In the genomic region with DNA sequence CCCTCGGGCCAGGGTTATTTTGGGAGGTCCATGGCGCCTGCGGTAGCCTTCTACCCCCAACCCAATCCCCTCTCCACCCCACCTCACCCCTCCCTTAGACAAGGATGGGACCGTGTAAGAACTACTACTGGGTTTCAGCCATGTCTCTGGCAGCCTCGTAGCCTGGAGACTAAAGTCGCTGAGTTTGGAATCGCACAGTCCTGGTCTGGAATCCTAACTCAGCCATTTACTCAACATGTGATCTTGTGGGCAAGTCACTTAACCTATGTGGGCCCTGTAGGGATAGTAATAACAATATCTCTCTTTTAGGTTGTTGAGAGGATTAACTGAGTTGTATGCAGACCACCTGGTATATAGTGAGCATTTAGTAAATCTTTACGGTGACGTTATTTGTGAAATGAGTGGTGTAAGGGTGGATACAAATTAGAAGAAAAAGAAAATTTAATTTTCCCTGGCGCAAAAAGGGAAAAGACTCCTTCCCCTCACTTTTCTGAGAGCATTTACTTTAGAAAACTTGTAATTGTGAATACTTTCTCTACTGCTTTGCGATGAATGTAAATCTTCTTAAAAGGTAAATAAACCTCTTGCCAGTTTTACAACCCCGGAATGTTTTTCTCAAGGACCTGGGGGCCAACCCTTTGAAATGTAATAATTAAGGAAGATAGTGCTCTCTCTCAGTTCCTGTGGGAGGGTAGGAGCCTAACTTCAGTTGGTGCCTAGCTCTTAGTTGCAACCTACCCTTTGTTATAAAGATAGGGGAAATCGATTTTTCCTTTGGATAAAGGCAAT, we compare ENCODE assay signal across 8 cellular contexts. TPM values are rescaled to one million over a fixed set of nuclear protein-coding genes. Genes with fewer than 3 reads are reported as not detected.
DNase-seq lines count a peak whose midpoint lies in the region; ATAC-seq, FAIRE-seq and TF ChIP-seq lines count a peak whose summit lies in the region.

No MANE protein-coding gene starts in this region.

- H3K4me3 ChIP-seq in OCI-LY3 (ENCODE audit: low read length) (peak overlapping the region; percentile 93), endothelial cell of umbilical vein (replicated peaks in 1 of 3; ENCODE audit: insufficient read depth in 1 of 3, low read depth in 1 of 3, low read length in 3 of 3) (peak overlapping the region; percentile 45 to 85 (median 63))

- H3K4me2 ChIP-seq in OCI-LY3 (ENCODE audit: low read length) (peak overlapping the region; percentile 99), endothelial cell of umbilical vein (ENCODE audit: insufficient read depth, low read length) (peak overlapping the region; percentile 77)

- FAIRE-seq in endothelial cell of umbilical vein (lab: Jason Lieb, UNC): peak; percentile 12

- dilution Hi-C loops in endothelial cell of umbilical vein (cut with MboI; ENCODE audit: extremely low pct_ligation_motif_present, low sequenced_read_pairs): no loop called here

- CTCF ChIA-PET in activated naive CD4-positive, alpha-beta T cell treated with anti-CD3 and anti-CD28 coated beads, Interleukin-2, amount 10 ng/mL, durations not matched to agents 7 days and 5 days (lab: Charles Lee): interaction anchor here (1.0 kb wide), 1 partner anchor 51 kb away, joined by 3 read pairs; no protein-coding TSS in a partner anchor
- CTCF ChIA-PET in endothelial cell of umbilical vein (lab: Charles Lee): interaction anchor here (0.6 to 1.5 kb wide), 7 partner anchors 9 to 122 kb away, joined by 3 to 7 read pairs (median 3); a partner anchor contains a TSS
- CTCF ChIA-PET in GM10248 (lab: Yijun Ruan, JAX): interaction anchor here (0.6 to 2.1 kb wide), 7 partner anchors 10 to 120 kb away, joined by 3 to 7 read pairs (median 3); a partner anchor contains a TSS

- peak overlapping the region; percentile 94 for H3K27ac Mint-ChIP-seq in activated naive CD4-positive, alpha-beta T cell treated with anti-CD3 and anti-CD28 coated beads, Interleukin-2, amount 10 ng/mL, durations not matched to agents 7 days and 5 days
- H3K27ac Mint-ChIP-seq in naive thymus-derived CD8-positive, alpha-beta T cell: peak overlapping the region; percentile 95 to 99 (median 98)

- H3K9me3 Mint-ChIP-seq in activated naive CD4-positive, alpha-beta T cell treated with anti-CD3 and anti-CD28 coated beads, Interleukin-2, amount 10 ng/mL, durations not matched to agents 7 days and 5 days: no peaks in the 10 kb centered on the region
- H3K9me3 Mint-ChIP-seq in naive thymus-derived CD8-positive, alpha-beta T cell: no peaks in the 10 kb centered on the region

- DNase-seq in activated naive CD4-positive, alpha-beta T cell treated with anti-CD3 and anti-CD28 coated beads, Interleukin-2, amount 10 ng/mL, durations not matched to agents 7 days and 5 days: no peak
- no peak for DNase-seq in activated naive CD4-positive, alpha-beta T cell treated with Interleukin-2 at 50 U/mL for 16 hours
- no peak for DNase-seq in endothelial cell of umbilical vein (ENCODE audit: low read depth, low spot score)
- DNase-seq in naive thymus-derived CD8-positive, alpha-beta T cell: no peak
- no peak for DNase-seq in GM10248 (ENCODE audit: extremely low spot score)
- DNase-seq in NCI-H526 treated with DMSO at 0.1 percent for 48 hours (lab: John Stamatoyannopoulos, UW): no peak

- H4K20me1 ChIP-seq in OCI-LY3 (ENCODE audit: insufficient read depth, low read length) (no peaks in the 10 kb centered on the region), endothelial cell of umbilical vein (replicated peaks; ENCODE audit: control insufficient read depth, extremely low read depth, insufficient read depth, low read length) (no peaks in the 10 kb centered on the region)

- POLR2A ChIA-PET in endothelial cell of umbilical vein (lab: Charles Lee): interaction anchor here (1.1 kb wide), 1 partner anchor 14 kb away, joined by 7 read pairs; a partner anchor contains a TSS
- POLR2A ChIA-PET in naive thymus-derived CD8-positive, alpha-beta T cell (lab: Charles Lee): interaction anchor here (0.6 to 2.0 kb wide), 7 partner anchors 10 to 1227 kb away, joined by 3 to 35 read pairs (median 4); a partner anchor contains a TSS
- POLR2A ChIA-PET in GM10248 (lab: Yijun Ruan, JAX): interaction anchor here (0.6 to 1.0 kb wide), 7 partner anchors 13 to 1010 kb away, joined by 3 to 9 read pairs (median 6); a partner anchor contains a TSS

- H3K9me1 ChIP-seq in endothelial cell of umbilical vein (replicated peaks; ENCODE audit: control insufficient read depth, extremely low read depth, insufficient read depth, low read length): no peaks in the 10 kb centered on the region

- ATAC-seq in HG03066 (IDR thresholded peaks at IDR 0.05; ENCODE audit: low read depth, unreplicated experiment): peak; percentile 34
- peak; percentile 67 to 68 for ATAC-seq in naive thymus-derived CD8-positive, alpha-beta T cell

- H3K4me1 Mint-ChIP-seq in activated naive CD4-positive, alpha-beta T cell treated with anti-CD3 and anti-CD28 coated beads, Interleukin-2, amount 10 ng/mL, durations not matched to agents 7 days and 5 days: peaks cover 54% of the 10 kb centered on the region
- H3K4me1 Mint-ChIP-seq in naive thymus-derived CD8-positive, alpha-beta T cell: peaks cover 12 to 30% (median 26%) of the 10 kb centered on the region in 4 donors

- H3K27me3 ChIP-seq in OCI-LY3 (ENCODE audit: low read depth, low read length) (no peaks in the 10 kb centered on the region), endothelial cell of umbilical vein (ENCODE audit: control insufficient read depth in 2 of 2, insufficient read depth in 2 of 2, low read length in 2 of 2) (no peaks in the 10 kb centered on the region)

- H3K9ac ChIP-seq in OCI-LY3 (ENCODE audit: low read length) (peak overlapping the region; percentile 94), endothelial cell of umbilical vein (replicated peaks; ENCODE audit: extremely low read depth, insufficient read depth, low read length) (peak overlapping the region; percentile 92)

- TF ChIP-seq CTCF in OCI-LY3 (IDR thresholded peaks at IDR 0.05; ENCODE audit: low read depth, low read length) (no peak), endothelial cell of umbilical vein (IDR thresholded peaks at IDR 0.05; ENCODE audit: extremely low read depth in 1 of 2, insufficient read depth in 1 of 2, low read depth in 1 of 2, low read length in 2 of 2) (no peak), GM10248 (IDR thresholded peaks at IDR 0.05; ENCODE audit: control extremely low read depth, extremely low read depth, low read depth, missing control alignments) (no peak)

- peaks cover 42% of the 10 kb centered on the region for H3K36me3 Mint-ChIP-seq in activated naive CD4-positive, alpha-beta T cell treated with anti-CD3 and anti-CD28 coated beads, Interleukin-2, amount 10 ng/mL, durations not matched to agents 7 days and 5 days
- peaks cover 3 to 20% (median 8%) of the 10 kb centered on the region in 3 donors for H3K36me3 Mint-ChIP-seq in naive thymus-derived CD8-positive, alpha-beta T cell

- H3K9me3 ChIP-seq in OCI-LY3 (ENCODE audit: insufficient read depth, low read length) (no peaks in the 10 kb centered on the region), endothelial cell of umbilical vein (replicated peaks; ENCODE audit: control insufficient read depth, insufficient read depth, low read length) (no peaks in the 10 kb centered on the region)

- intact Hi-C loops in endothelial cell of umbilical vein (cut with micrococcal nuclease): loop anchor here (1.0 kb wide), 1 partner anchor 14 kb away; a partner anchor contains a TSS

- H3K36me3 ChIP-seq in OCI-LY3 (replicated peaks; ENCODE audit: low read depth, low read length) (peaks cover 7% of the 10 kb centered on the region), endothelial cell of umbilical vein (ENCODE audit: control insufficient read depth in 2 of 2, extremely low read depth in 1 of 2, insufficient read depth in 2 of 2, low read length in 2 of 2) (peaks cover 5 to 7% of the 10 kb centered on the region in 2 experiments)

- peak overlapping the region; percentile 95 for H3K4me3 Mint-ChIP-seq in activated naive CD4-positive, alpha-beta T cell treated with anti-CD3 and anti-CD28 coated beads, Interleukin-2, amount 10 ng/mL, durations not matched to agents 7 days and 5 days
- peak overlapping the region; percentile 95 to 100 (median 98) for H3K4me3 Mint-ChIP-seq in naive thymus-derived CD8-positive, alpha-beta T cell

- TSS peak; percentile 97 for BruUV-seq in endothelial cell of umbilical vein (replicated peaks; lab: Mats Ljungman, UMichigan)

- H3K4me1 ChIP-seq in OCI-LY3 (ENCODE audit: low read length) (peaks cover 7% of the 10 kb centered on the region), endothelial cell of umbilical vein (ENCODE audit: control insufficient read depth, extremely low read depth, insufficient read depth, low read length) (peaks cover 10% of the 10 kb centered on the region)

- H3K27ac ChIP-seq in OCI-LY3 (ENCODE audit: low read length): peak overlapping the region; percentile 76
- peak overlapping the region; percentile 87 for H3K27ac ChIP-seq in endothelial cell of umbilical vein (ENCODE audit: insufficient read depth, low read depth, low read length)

- no peak for TF ChIP-seq POLR2A in endothelial cell of umbilical vein (IDR thresholded peaks at IDR 0.05; ENCODE audit: low read depth, low read length)

- H3K79me2 ChIP-seq in OCI-LY3 (ENCODE audit: low read length) (peaks cover 18% of the 10 kb centered on the region), endothelial cell of umbilical vein (ENCODE audit: control insufficient read depth, insufficient read depth, low read length) (peaks cover 13% of the 10 kb centered on the region)

- peaks cover 4% of the 10 kb centered on the region for H3K27me3 Mint-ChIP-seq in activated naive CD4-positive, alpha-beta T cell treated with anti-CD3 and anti-CD28 coated beads, Interleukin-2, amount 10 ng/mL, durations not matched to agents 7 days and 5 days
- H3K27me3 Mint-ChIP-seq in naive thymus-derived CD8-positive, alpha-beta T cell: no peaks in the 10 kb centered on the region

- H2AFZ ChIP-seq in OCI-LY3 (ENCODE audit: low read depth, low read length): peak overlapping the region; percentile 47; the same call in 1 of the 2 replicates
- peak overlapping the region; percentile 89 for H2AFZ ChIP-seq in endothelial cell of umbilical vein (ENCODE audit: low read depth, low read length)

RNA-seq across cellular contexts. Expression of a gene that starts 0.6 kb away (rescaled TPM):
- total RNA-seq in endothelial cell of umbilical vein: 105 and 106 TPM in 2 replicates
- polyA plus RNA-seq in endothelial cell of umbilical vein: 45.6 and 47.1 TPM in 2 replicates
- 85.2 and 91.3 TPM in 2 replicates for polyA plus RNA-seq in endothelial cell of umbilical vein (2011; cell fraction: cytosol; rRNA removed)
- 47.8 and 51.8 TPM in 2 replicates for polyA plus RNA-seq in endothelial cell of umbilical vein (2011; cell fraction: nucleus; rRNA removed)
- polyA plus RNA-seq in endothelial cell of umbilical vein (2012): 74.2 and 75.3 TPM in 2 replicates
- 18.9 and 19.9 TPM in 2 replicates for polyA minus RNA-seq in endothelial cell of umbilical vein
- polyA minus RNA-seq in endothelial cell of umbilical vein (2011; cell fraction: cytosol; rRNA and poly(A)+ RNA removed): 27.7 TPM
- polyA minus RNA-seq in endothelial cell of umbilical vein (2011; cell fraction: nucleus; rRNA and poly(A)+ RNA removed): 13.2 and 13.6 TPM in 2 replicates
- total RNA-seq in naive thymus-derived CD8-positive, alpha-beta T cell: 10 to 100 TPM; 38.6 to 41.4 TPM
- polyA plus RNA-seq in naive thymus-derived CD8-positive, alpha-beta T cell: 10 to 100 TPM; 87.2 to 95.9 (median 87.7) TPM

RNA-seq across cellular contexts. Expression of a gene that starts 14.5 kb away (rescaled TPM):
- total RNA-seq in endothelial cell of umbilical vein: 4.6 and 7.6 TPM in 2 replicates
- 8.3 and 9.6 TPM in 2 replicates for polyA plus RNA-seq in endothelial cell of umbilical vein
- 6.7 and 7.9 TPM in 2 replicates for polyA plus RNA-seq in endothelial cell of umbilical vein (2011; cell fraction: cytosol; rRNA removed)
- polyA plus RNA-seq in endothelial cell of umbilical vein (2011; cell fraction: nucleus; rRNA removed): 4.7 and 4.9 TPM in 2 replicates
- 3.9 and 5.3 TPM in 2 replicates for polyA plus RNA-seq in endothelial cell of umbilical vein (2012)
- polyA minus RNA-seq in endothelial cell of umbilical vein: 6.3 and 9.4 TPM in 2 replicates
- 5.2 TPM for polyA minus RNA-seq in endothelial cell of umbilical vein (2011; cell fraction: cytosol; rRNA and poly(A)+ RNA removed)
- polyA minus RNA-seq in endothelial cell of umbilical vein (2011; cell fraction: nucleus; rRNA and poly(A)+ RNA removed): 5.2 and 5.9 TPM in 2 replicates
- 1 to 10 TPM; 1.4 to 1.5 TPM for total RNA-seq in naive thymus-derived CD8-positive, alpha-beta T cell
- polyA plus RNA-seq in naive thymus-derived CD8-positive, alpha-beta T cell: 1 to 10 TPM in 1 of 3 donors, under 1 TPM in 2; 0.24 to 1.7 (median 0.94) TPM

RNA-seq across cellular contexts. Expression of a gene that starts 17.9 kb away (rescaled TPM):
- total RNA-seq in endothelial cell of umbilical vein: not detected in 2 replicates
- polyA plus RNA-seq in endothelial cell of umbilical vein: not detected in 2 replicates
- not detected in 2 replicates for polyA plus RNA-seq in endothelial cell of umbilical vein (2011; cell fraction: cytosol; rRNA removed)
- not detected in 2 replicates for polyA plus RNA-seq in endothelial cell of umbilical vein (2011; cell fraction: nucleus; rRNA removed)
- polyA plus RNA-seq in endothelial cell of umbilical vein (2012): not detected in 2 replicates
- 0.28 TPM in 1 of 2 replicates, not detected in the other for polyA minus RNA-seq in endothelial cell of umbilical vein
- polyA minus RNA-seq in endothelial cell of umbilical vein (2011; cell fraction: cytosol; rRNA and poly(A)+ RNA removed): not detected
- not detected in 2 replicates for polyA minus RNA-seq in endothelial cell of umbilical vein (2011; cell fraction: nucleus; rRNA and poly(A)+ RNA removed)
- total RNA-seq in naive thymus-derived CD8-positive, alpha-beta T cell: under 1 TPM in 1 of 2 experiments, not detected in 1; 0.44 TPM
- under 1 TPM in 2 of 3 donors, not detected in 1; 0.10 to 0.20 TPM for polyA plus RNA-seq in naive thymus-derived CD8-positive, alpha-beta T cell
